Comparison of ENCODE assay signal across 9 cellular contexts in genomic region chr6:46015119-46015968, GRCh38. TPM values are rescaled to one million over a fixed set of nuclear protein-coding genes. Genes with fewer than 3 reads are reported as not detected.
DNase-seq lines count a peak whose midpoint lies in the region; ATAC-seq and TF ChIP-seq lines count a peak whose summit lies in the region.
"Had no signal": no experiment of that assay in that cellular context is flagged by ENCODE, and none has a peak within 500 bp of the region (broad histone marks: within the 10 kb centered on the region; RNA-seq: fewer than 3 reads in every experiment).

Gene CLIC5, minus strand, starts transcription at chr6:46015860. Its CDS starts 318 bp downstream, at chr6:46015542.

- H3K27me3 Mint-ChIP-seq in GM23338 (ENCODE audit: insufficient read depth, low read depth, poor library complexity), result peaks cover 39% of the 10 kb centered on the region

- ATAC-seq in GM23338 (peak; percentile 50), thoracic aorta (ENCODE audit: insufficient number of reproducible peaks, low FRiP score, low read depth) (no peak), GM21390 (IDR thresholded peaks at IDR 0.05; ENCODE audit: unreplicated experiment) (no peak), GM18505 (IDR thresholded peaks at IDR 0.05; ENCODE audit: unreplicated experiment) (no peak), HG02588 (IDR thresholded peaks at IDR 0.05; ENCODE audit: unreplicated experiment) (no peak)

- H3K36me3 ChIP-seq in GM23338 (ENCODE audit: insufficient read depth), result no peaks in the 10 kb centered on the region; the same call in 1 of the 2 replicates
- no peaks in the 10 kb centered on the region for H3K36me3 ChIP-seq in colonic mucosa
- H3K36me3 ChIP-seq in mesodermal cell (ENCODE audit: control insufficient read depth, insufficient read depth, low read length), result no peaks in the 10 kb centered on the region
- no peaks in the 10 kb centered on the region for H3K36me3 ChIP-seq in thoracic aorta
- H3K36me3 ChIP-seq: neutrophil had no signal

- TF ChIP-seq CTCF in GM23338 (conservative IDR thresholded peaks at IDR 0.05; ENCODE audit: low read depth in 2 of 2) (no peak), VCaP (conservative IDR thresholded peaks at IDR 0.05) (no peak), colonic mucosa (IDR thresholded peaks at IDR 0.05) (no peak), thoracic aorta (IDR thresholded peaks at IDR 0.05) (no peak)

- H3K4me3 ChIP-seq in GM23338 (peak within 1 kb of the TSS; percentile 82), colonic mucosa (peak within 1 kb of the TSS; percentile 55), mesodermal cell (ENCODE audit: extremely low read depth, insufficient read depth, low read length, poor library complexity, severe bottlenecking) (peak within 1 kb of the TSS; percentile 34), thoracic aorta (peak within 1 kb of the TSS; percentile 72)

- no peaks in the 10 kb centered on the region for H3K9me3 ChIP-seq in colonic mucosa
- H3K9me3 ChIP-seq in mesodermal cell (ENCODE audit: control insufficient read depth, low read length), result peaks cover 6% of the 10 kb centered on the region
- no peaks in the 10 kb centered on the region for H3K9me3 ChIP-seq in thoracic aorta

- DNase-seq in GM23338 (ENCODE audit: low spot score), result peak; percentile 50
- DNase-seq in colonic mucosa, result peak; percentile 70
- no peak for DNase-seq in thoracic aorta (ENCODE audit: low spot score)

- peak within 1 kb of the TSS; percentile 73 for H3K4me3 Mint-ChIP-seq in GM23338

- H3K27me3 ChIP-seq in GM23338 (ENCODE audit: insufficient read depth) (peaks cover 46% of the 10 kb centered on the region), colonic mucosa (no peaks in the 10 kb centered on the region), thoracic aorta (replicated peaks; ENCODE audit: insufficient read depth) (no peaks in the 10 kb centered on the region)

- H3K4me1 ChIP-seq in GM23338 (ENCODE audit: insufficient read depth) (peaks cover 21% of the 10 kb centered on the region), colonic mucosa (peaks cover 3% of the 10 kb centered on the region), mesodermal cell (ENCODE audit: control insufficient read depth, insufficient read depth, low read length, poor library complexity, severe bottlenecking) (peaks cover 27% of the 10 kb centered on the region), thoracic aorta (ENCODE audit: control insufficient read depth in 1 of 2, low read depth in 2 of 2) (peaks cover 14 to 17% of the 10 kb centered on the region in 2 donors)

- TF ChIP-seq POLR2A in GM18505 (IDR thresholded peaks at IDR 0.05; ENCODE audit: borderline replicate concordance, extremely low read depth, insufficient read depth, insufficient read length), result no peak

- H3K36me3 Mint-ChIP-seq in GM23338 (ENCODE audit: low read depth), result no peaks in the 10 kb centered on the region; the same call in 2 of the 3 replicates

- H3F3A ChIP-seq in GM23338 (replicated peaks; ENCODE audit: low read depth), result peaks cover 5% of the 10 kb centered on the region; the same call in 1 of the 2 replicates

- H4K20me1 ChIP-seq in GM23338 (replicated peaks; ENCODE audit: insufficient read depth), result no peaks in the 10 kb centered on the region

- H3K27ac ChIP-seq in GM23338 (ENCODE audit: low read depth) (no peak within 1 kb of the TSS), VCaP (peak within 1 kb of the TSS; percentile 11; the same call in 1 of the 2 replicates), colonic mucosa (peak within 1 kb of the TSS; percentile 72), mesodermal cell (ENCODE audit: low read depth, low read length, severe bottlenecking) (no peak within 1 kb of the TSS), thoracic aorta (no peak within 1 kb of the TSS)
- H3K27ac ChIP-seq: neutrophil had no signal

- peak within 1 kb of the TSS; percentile 80 to 88 for H3K9ac ChIP-seq in colonic mucosa (ENCODE audit: low read depth in 2 of 2, low read length in 2 of 2)

- 1% methylated on average over 63 to 69 of the region's 82 CpGs for WGBS in mesodermal cell (ENCODE audit: insufficient coverage in 2 of 2), 2 experiments

- peak within 1 kb of the TSS; percentile 97 for H2AFZ ChIP-seq in GM23338

- no peaks in the 10 kb centered on the region for H3K79me2 ChIP-seq in GM23338 (replicated peaks; ENCODE audit: insufficient read depth)

- peaks cover 6% of the 10 kb centered on the region; the same call in 1 of the 3 replicates for H3K9me3 Mint-ChIP-seq in GM23338

- no peak within 1 kb of the TSS for H3K27ac Mint-ChIP-seq in GM23338

- peak within 1 kb of the TSS; percentile 95 for H3K4me2 ChIP-seq in GM23338

- intact Hi-C loops in colonic mucosa (cut with DNase I), result loop anchor here (5.0 kb wide), 1 partner anchor 68 kb away; no protein-coding TSS in a partner anchor

- H3K9me2 ChIP-seq in GM23338 (ENCODE audit: insufficient read depth), result peaks cover 3% of the 10 kb centered on the region; the same call in 1 of the 2 replicates

- H3K4me1 Mint-ChIP-seq in GM23338, result peaks cover 34% of the 10 kb centered on the region

TF ChIP-seq in GM23338, 12 proteins besides CTCF, POLR2A, EP300 and RAD21:
- no peak for TF ChIP-seq ZNF331 (CRISPR knock-in tag; IDR thresholded peaks at IDR 0.05; ENCODE audit: low read depth)
- TF ChIP-seq EZH2 (IDR thresholded peaks at IDR 0.05; ENCODE audit: low read depth, unreplicated experiment), result peak; percentile 44
- no peak for TF ChIP-seq ETS1 (IDR thresholded peaks at IDR 0.05)
- TF ChIP-seq ZNF114 (CRISPR knock-in tag; IDR thresholded peaks at IDR 0.05), result no peak
- peak; percentile 49; the same call in 1 of the 2 replicates for TF ChIP-seq CREB1 (CRISPR knock-in tag; IDR thresholded peaks at IDR 0.05; ENCODE audit: low read depth)

RNA-seq across cellular contexts. Expression of gene CLIC5, which starts in this region (rescaled TPM):
- total RNA-seq in GM23338 (2014; rRNA removed; shearing (Covaris generic)), result not detected in 2 replicates
- 0.08 and 0.12 TPM in 2 replicates for polyA plus RNA-seq in GM23338 (2016; fragmentation: Nextera tagmentation; extraction: Ambion mirVana)
- total RNA-seq in colonic mucosa (10 to 100 TPM; 72.8 to 74.9 TPM), thoracic aorta (1 to 10 TPM; 2.2 to 2.6 TPM)
- polyA plus RNA-seq in mesodermal cell (2013, experiment 1 of 2), result 0.59 TPM
- 0.66 TPM for polyA plus RNA-seq in mesodermal cell (2013, experiment 2 of 2)

Comparison
In these comparisons a context has a peak if more than half of its experiments do, and no peak if none do; other contexts are left out.
1. RNA of gene CLIC5 (total RNA-seq): 72.8 to 74.9 TPM in colonic mucosa; 2.2 to 2.6 TPM in thoracic aorta and not detected in GM23338; every median in the first group is over 10 times any median in the second.
2. Peak in DNase-seq, ATAC-seq, H3K4me3 ChIP-seq and H3K4me2 ChIP-seq in GM23338; RNA of the gene not detected or under 1 TPM.
3. H3K27ac ChIP-seq: peak in VCaP (single experiment) and colonic mucosa (single experiment); none in GM23338 (single experiment), mesodermal cell (single experiment) and thoracic aorta (0 of 2).
4. Peak in every context shown above with its lines, with median percentiles within 50 percentile points of each other: H3K4me3 ChIP-seq.